1 cellular context compared by ENCODE assay signal in the genomic region with DNA sequence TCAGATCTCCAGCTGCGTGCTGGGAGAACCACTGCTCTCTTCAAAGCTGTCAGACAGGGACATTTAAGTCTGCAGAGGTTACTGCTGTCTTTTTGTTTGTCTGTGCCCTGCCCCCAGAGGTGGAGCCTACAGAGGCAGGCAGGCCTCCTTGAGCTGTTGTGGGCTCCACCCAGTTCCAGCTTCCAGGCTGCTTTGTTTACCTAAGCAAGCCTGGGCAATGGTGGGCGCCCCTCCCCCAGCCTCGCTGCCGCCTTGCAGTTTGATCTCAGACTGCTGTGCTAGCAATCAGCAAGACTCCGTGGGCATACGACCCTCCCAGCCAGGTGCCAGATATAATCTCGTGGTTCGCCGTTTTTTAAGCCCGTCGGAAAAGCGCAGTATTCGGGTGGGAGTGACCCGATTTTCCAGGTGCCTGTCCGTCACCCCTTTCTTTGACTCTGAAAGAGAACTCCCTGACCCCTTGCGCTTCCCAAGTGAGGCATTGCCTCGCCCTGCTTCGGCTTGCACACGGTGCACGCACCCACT.
TF ChIP-seq lines count a peak whose summit lies in the region.

No MANE protein-coding gene starts in this region.

TF ChIP-seq in HEK293T, 16 proteins besides CTCF, POLR2A, EP300 and RAD21:
- peak; percentile 49 for TF ChIP-seq L3MBTL2 (conservative IDR thresholded peaks at IDR 0.05)
